ENCODE assay signal across 19 cellular contexts in genomic region chr9:105864248-105864898, GRCh38.
DNase-seq lines count a peak whose midpoint lies in the region; ATAC-seq and TF ChIP-seq lines count a peak whose summit lies in the region.
"Had no signal": no experiment of that assay in that cellular context is flagged by ENCODE, and none has a peak within 500 bp of the region (broad histone marks: within the 10 kb centered on the region; RNA-seq: fewer than 3 reads in every experiment).

No MANE protein-coding gene starts in this region.

- POLR2A ChIA-PET in OCI-LY7 (lab: Charles Lee), result no interaction called here

- H3K4me3 ChIP-seq in neuronal stem cell (ENCODE audit: low read length in 2 of 2) (no peak overlapping the region), OCI-LY7 (ENCODE audit: low read depth, low read length, poor library complexity, severe bottlenecking) (no peak overlapping the region)
- H3K4me3 ChIP-seq: A549, GM23248, MG63, SJCRH30 had no signal

- H3K27me3 ChIP-seq in neuronal stem cell (ENCODE audit: control insufficient read depth in 3 of 3, insufficient read depth in 3 of 3, low read depth in 1 of 3, low read length in 3 of 3), result no peaks in the 10 kb centered on the region
- H3K27me3 ChIP-seq: MG63, SJCRH30 had no signal

- H3K4me1 ChIP-seq in neuronal stem cell (ENCODE audit: control insufficient read depth in 2 of 2, insufficient read depth in 1 of 2, low read depth in 1 of 2, low read length in 2 of 2) (no peaks in the 10 kb centered on the region), OCI-LY7 (ENCODE audit: insufficient read depth, low read length, poor library complexity, severe bottlenecking) (no peaks in the 10 kb centered on the region)
- H3K4me1 ChIP-seq: A549, SJCRH30 had no signal

- H2BK15ac ChIP-seq in neuronal stem cell (ENCODE audit: low read length), result no peak overlapping the region

- H3K4me2 ChIP-seq in neuronal stem cell (ENCODE audit: insufficient read depth, low read length, poor library complexity, severe bottlenecking) (no peak overlapping the region), OCI-LY7 (ENCODE audit: low read length) (no peak overlapping the region)
- H3K4me2 ChIP-seq: A549, KMS-11 had no signal

- no peak for DNase-seq in Right ventricle myocardium superior
- no peak for DNase-seq in Right ventricle myocardium inferior (ENCODE audit: missing footprints)
- DNase-seq in OCI-M1 (lab: John Stamatoyannopoulos, UW), result peak; percentile 44
- peak; percentile 40 for DNase-seq in epithelial cell of prostate (ENCODE audit: low read depth, low spot score)
- no peak for DNase-seq in neuronal stem cell (ENCODE audit: low spot score)
- DNase-seq in stimulated activated effector memory CD8-positive, alpha-beta T cell treated with anti-CD3 and anti-CD28 coated beads, Interleukin-12 subunit alpha, Interleukin-12 subunit beta, amount 100 ng/mL, for 72 hours (ENCODE audit: low spot score in 2 of 2), result no peak
- DNase-seq in OCI-LY7 (ENCODE audit: low spot score), result no peak
- DNase-seq in GM19238 (ENCODE audit: insufficient read length, low spot score), result no peak
- DNase-seq: DMS79, GM23248, HFFc6, MG63, NCI-H1092 treated with DMSO at 0.1 percent for 48 hours, NCI-H1694, NCI-H774, SJCRH30 had no signal

- CTCF ChIA-PET in OCI-LY7 (lab: Charles Lee; ENCODE audit: unreplicated experiment), result no interaction called here

- no peak overlapping the region for H2BK120ac ChIP-seq in neuronal stem cell (ENCODE audit: low read depth, low read length)

- BruUV-seq in OCI-LY7 (replicated peaks; lab: Mats Ljungman, UMichigan), result no TSS peak

- H2AK5ac ChIP-seq in neuronal stem cell (ENCODE audit: low read depth, low read length), result no peak overlapping the region

- no peak for TF ChIP-seq CTCF in OCI-LY7 (conservative IDR thresholded peaks at IDR 0.05; ENCODE audit: low read length)

- H4K8ac ChIP-seq in neuronal stem cell (ENCODE audit: low read depth, low read length), result no peak overlapping the region

- intact Hi-C loops in Right ventricle myocardium superior (cut with DNase I), result no loop called here
- intact Hi-C loops in Right ventricle myocardium inferior (cut with DNase I), result no loop called here
- intact Hi-C loops in OCI-LY7 (cut with micrococcal nuclease; ENCODE audit: unreplicated experiment), result no loop called here

- H2BK12ac ChIP-seq in neuronal stem cell (ENCODE audit: low read length), result no peak overlapping the region

- no peak overlapping the region for H4K91ac ChIP-seq in neuronal stem cell (ENCODE audit: low read depth, low read length, poor library complexity)

- H4K20me1 ChIP-seq in OCI-LY7 (ENCODE audit: insufficient read depth, low read length), result no peaks in the 10 kb centered on the region; the same call in 1 of the 2 replicates

- no peaks in the 10 kb centered on the region for H3K79me2 ChIP-seq in OCI-LY7 (ENCODE audit: insufficient read depth, low read depth, low read length)

- no CpG with 5 or more reads among the region's 6 CpGs for WGBS in neuronal stem cell (ENCODE audit: extremely low coverage in 2 of 2, insufficient read length in 2 of 2, insufficient replicate concordance in 1 of 2), 2 donors

- no peak overlapping the region for H3K18ac ChIP-seq in neuronal stem cell (ENCODE audit: low read length)

- no peaks in the 10 kb centered on the region for H3K9me2 ChIP-seq in OCI-LY7 (ENCODE audit: insufficient read depth, low read length)

- no peaks in the 10 kb centered on the region for H3K36me3 Mint-ChIP-seq in stimulated activated effector memory CD8-positive, alpha-beta T cell treated with anti-CD3 and anti-CD28 coated beads, Interleukin-12 subunit alpha, Interleukin-12 subunit beta, amount 100 ng/mL, for 72 hours
- H3K36me3 Mint-ChIP-seq: CD14-positive monocyte had no signal

- no peaks in the 10 kb centered on the region for H3K79me1 ChIP-seq in neuronal stem cell (ENCODE audit: low read depth, low read length)

- H3K4ac ChIP-seq in neuronal stem cell (ENCODE audit: low read length), result no peak overlapping the region

- H3K9me3 ChIP-seq in neuronal stem cell (replicated peaks in 1 of 2; ENCODE audit: control insufficient read depth in 2 of 2, insufficient read depth in 1 of 2, low read depth in 1 of 2, low read length in 2 of 2) (peaks cover 0 to 3% of the 10 kb centered on the region in 2 donors), OCI-LY7 (ENCODE audit: low read length) (no peaks in the 10 kb centered on the region)
- H3K9me3 ChIP-seq: A549, MG63, SJCRH30 had no signal

- peaks cover 15% of the 10 kb centered on the region for H3K9me3 Mint-ChIP-seq in stimulated activated effector memory CD8-positive, alpha-beta T cell treated with anti-CD3 and anti-CD28 coated beads, Interleukin-12 subunit alpha, Interleukin-12 subunit beta, amount 100 ng/mL, for 72 hours

- no peak overlapping the region for H3K4me3 Mint-ChIP-seq in stimulated activated effector memory CD8-positive, alpha-beta T cell treated with anti-CD3 and anti-CD28 coated beads, Interleukin-12 subunit alpha, Interleukin-12 subunit beta, amount 100 ng/mL, for 72 hours
- H3K4me3 Mint-ChIP-seq: CD14-positive monocyte, HFFc6 had no signal

- no peak overlapping the region for H3K9ac ChIP-seq in neuronal stem cell (ENCODE audit: low read depth, low read length, poor library complexity)
- H3K9ac ChIP-seq: GM23248, KMS-11 had no signal

- no peak overlapping the region for H3K14ac ChIP-seq in neuronal stem cell (ENCODE audit: low read length)

- H3K27ac ChIP-seq in epithelial cell of prostate (peak overlapping the region; percentile 11), neuronal stem cell (replicated peaks; ENCODE audit: low read length) (no peak overlapping the region), OCI-LY7 (ENCODE audit: low read depth, low read length, poor library complexity, severe bottlenecking) (no peak overlapping the region)
- H3K27ac ChIP-seq: A549, GM23248, KMS-11, SJCRH30 had no signal

- no peak overlapping the region for H2BK5ac ChIP-seq in neuronal stem cell (ENCODE audit: low read length)

- H3K23ac ChIP-seq in neuronal stem cell (ENCODE audit: low read depth, low read length, poor library complexity), result no peak overlapping the region

- H3K27ac Mint-ChIP-seq in stimulated activated effector memory CD8-positive, alpha-beta T cell treated with anti-CD3 and anti-CD28 coated beads, Interleukin-12 subunit alpha, Interleukin-12 subunit beta, amount 100 ng/mL, for 72 hours, result no peak overlapping the region
- H3K27ac Mint-ChIP-seq: CD14-positive monocyte, HFFc6 had no signal

- ATAC-seq in Right ventricle myocardium superior (ENCODE audit: poor library complexity) (peak; percentile 22), Right ventricle myocardium inferior (no peak)
- no peak for ATAC-seq in stimulated activated effector memory CD8-positive, alpha-beta T cell treated with anti-CD3 and anti-CD28 coated beads, Interleukin-12 subunit alpha, Interleukin-12 subunit beta, amount 100 ng/mL, for 72 hours
- ATAC-seq: A549 had no signal

- H3K36me3 ChIP-seq in neuronal stem cell (replicated peaks in 1 of 2; ENCODE audit: control insufficient read depth in 2 of 2, insufficient read depth in 2 of 2, low read length in 2 of 2), result no peaks in the 10 kb centered on the region
- no peaks in the 10 kb centered on the region for H3K36me3 ChIP-seq in OCI-LY7 (ENCODE audit: insufficient read depth, low read length)
- H3K36me3 ChIP-seq: MG63, SJCRH30 had no signal

- H3K4me1 Mint-ChIP-seq in stimulated activated effector memory CD8-positive, alpha-beta T cell treated with anti-CD3 and anti-CD28 coated beads, Interleukin-12 subunit alpha, Interleukin-12 subunit beta, amount 100 ng/mL, for 72 hours, result peaks cover 4% of the 10 kb centered on the region

- H2AFZ ChIP-seq in neuronal stem cell (ENCODE audit: low read length), result peak overlapping the region; percentile 57
- no peak overlapping the region for H2AFZ ChIP-seq in OCI-LY7 (ENCODE audit: low read length)
- H2AFZ ChIP-seq: GM23248 had no signal

Comparison
In these comparisons a context has a peak if more than half of its experiments do, and no peak if none do; other contexts are left out.
1. DNase-seq: peak in OCI-M1 (single experiment) and epithelial cell of prostate (single experiment); none in Right ventricle myocardium superior (single experiment), Right ventricle myocardium inferior (single experiment), neuronal stem cell (single experiment), stimulated activated effector memory CD8-positive, alpha-beta T cell treated with anti-CD3 and anti-CD28 coated beads, Interleukin-12 subunit alpha, Interleukin-12 subunit beta, amount 100 ng/mL, for 72 hours (0 of 2), OCI-LY7 (single experiment) and GM19238 (single experiment).